9 cellular contexts compared by ENCODE assay signal in genomic region chr10:13099144-13099665, GRCh38. TPM values are rescaled to one million over a fixed set of nuclear protein-coding genes. Genes with fewer than 3 reads are reported as not detected.
A peak's percentile ranks its signal among the peaks of the same experiment; 100 is the strongest.
DNase-seq lines count a peak whose midpoint lies in the region; ATAC-seq, FAIRE-seq and TF ChIP-seq lines count a peak whose summit lies in the region.
"Had no signal": no experiment of that assay in that cellular context is flagged by ENCODE, and none has a peak within 500 bp of the region (broad histone marks: within the 10 kb centered on the region; RNA-seq: fewer than 3 reads in every experiment).

No MANE protein-coding gene starts in this region.

- no peaks in the 10 kb centered on the region for H3K36me3 ChIP-seq in OCI-LY1 (ENCODE audit: insufficient read depth, low read length)
- no peaks in the 10 kb centered on the region for H3K36me3 ChIP-seq in neural cell (ENCODE audit: insufficient read depth, low read length)
- H3K36me3 ChIP-seq in urinary bladder (ENCODE audit: insufficient read depth), result no peaks in the 10 kb centered on the region

- H3K27ac ChIP-seq in OCI-LY1 (ENCODE audit: low read depth, low read length, poor library complexity, severe bottlenecking), result no peak overlapping the region
- H3K27ac ChIP-seq in foreskin keratinocyte, result peak overlapping the region; percentile 94
- peak overlapping the region; percentile 89 for H3K27ac ChIP-seq in neural cell (ENCODE audit: low read length)
- peak overlapping the region; percentile 68 for H3K27ac ChIP-seq in urinary bladder (ENCODE audit: low read depth)

- WGBS in urinary bladder, result 3% methylated on average over 14 of the region's 14 CpGs

- peak; percentile 41 for TF ChIP-seq CTCF in D721Med (IDR thresholded peaks at IDR 0.05; ENCODE audit: insufficient read depth, missing control alignments)
- TF ChIP-seq CTCF in OCI-LY1 (IDR thresholded peaks at IDR 0.05; ENCODE audit: low read length), result no peak
- TF ChIP-seq CTCF in foreskin keratinocyte (conservative IDR thresholded peaks at IDR 0.05), result peak; percentile 53
- TF ChIP-seq CTCF in neural cell (IDR thresholded peaks at IDR 0.05; ENCODE audit: poor library complexity, severe bottlenecking), result peak; percentile 10

- no peaks in the 10 kb centered on the region for H3K27me3 ChIP-seq in OCI-LY1 (ENCODE audit: insufficient read depth, low read length)
- no peaks in the 10 kb centered on the region for H3K27me3 ChIP-seq in foreskin keratinocyte
- no peaks in the 10 kb centered on the region for H3K27me3 ChIP-seq in neural cell (ENCODE audit: insufficient read depth, low read depth, low read length)

- no peak for FAIRE-seq in D721Med (lab: Jason Lieb, UNC)
- FAIRE-seq: endometrium had no signal

- H3K4me2 ChIP-seq in OCI-LY1 (ENCODE audit: low read length) (peak overlapping the region; percentile 68), neural cell (ENCODE audit: low read length) (peak overlapping the region; percentile 73)

- peak; percentile 34 for DNase-seq in D721Med (ENCODE audit: insufficient read length, low spot score)
- peak; percentile 34 for DNase-seq in activated gamma-delta T cell treated with anti-CD3 and anti-CD28 coated beads, Interleukin-2, amount 50 U/mL, for 16 hours (ENCODE audit: low read depth)
- DNase-seq in foreskin keratinocyte, result no peak

- H3K4me1 ChIP-seq in OCI-LY1 (ENCODE audit: insufficient read depth, low read length, severe bottlenecking) (peaks cover 10% of the 10 kb centered on the region), foreskin keratinocyte (peaks cover 6% of the 10 kb centered on the region), urinary bladder (ENCODE audit: insufficient read depth) (no peaks in the 10 kb centered on the region)

- no peak overlapping the region for H2AFZ ChIP-seq in OCI-LY1 (ENCODE audit: low read length)
- peak overlapping the region; percentile 89 for H2AFZ ChIP-seq in neural cell (ENCODE audit: low read depth, low read length)

- H3K9me2 ChIP-seq in OCI-LY1 (ENCODE audit: low read depth, low read length) (no peaks in the 10 kb centered on the region), neural cell (ENCODE audit: insufficient read depth, low read length) (no peaks in the 10 kb centered on the region)

- H4K20me1 ChIP-seq in OCI-LY1 (ENCODE audit: insufficient read depth, low read length) (no peaks in the 10 kb centered on the region), neural cell (ENCODE audit: insufficient read depth) (no peaks in the 10 kb centered on the region)

- H3F3A ChIP-seq in OCI-LY1 (ENCODE audit: insufficient read depth, low read length) (no peaks in the 10 kb centered on the region), neural cell (ENCODE audit: insufficient read depth, low read length, poor library complexity, severe bottlenecking) (no peaks in the 10 kb centered on the region)

- no peaks in the 10 kb centered on the region for H3K9me3 ChIP-seq in OCI-LY1 (ENCODE audit: low read length)
- no peaks in the 10 kb centered on the region for H3K9me3 ChIP-seq in neural cell (ENCODE audit: low read length)

- no peak for TF ChIP-seq EP300 in neural cell (conservative IDR thresholded peaks at IDR 0.05; ENCODE audit: poor library complexity, severe bottlenecking)

- ATAC-seq in GM19467 (IDR thresholded peaks at IDR 0.05; ENCODE audit: unreplicated experiment), result peak; percentile 37
- ATAC-seq in HG03575 (IDR thresholded peaks at IDR 0.05; ENCODE audit: extremely low read depth, insufficient number of reproducible peaks, low FRiP score, unreplicated experiment), result peak; percentile 24
- peak; percentile 62 for ATAC-seq in foreskin keratinocyte

- no peak for TF ChIP-seq RAD21 in neural cell (conservative IDR thresholded peaks at IDR 0.05)

- H3K79me2 ChIP-seq in OCI-LY1 (ENCODE audit: insufficient read depth, low read length), result no peaks in the 10 kb centered on the region
- peaks cover 2% of the 10 kb centered on the region for H3K79me2 ChIP-seq in neural cell (replicated peaks; ENCODE audit: insufficient read depth, low read length)

- peak overlapping the region; percentile 66 for H3K4me3 ChIP-seq in OCI-LY1 (ENCODE audit: low read depth, low read length, poor library complexity, severe bottlenecking)
- peak overlapping the region; percentile 86 for H3K4me3 ChIP-seq in neural cell (ENCODE audit: low read length)
- H3K4me3 ChIP-seq in urinary bladder (ENCODE audit: low read depth, low read length), result peak overlapping the region; percentile 87

- H3K9ac ChIP-seq in OCI-LY1 (ENCODE audit: low read length) (no peak overlapping the region; the same call in 1 of the 2 replicates), neural cell (ENCODE audit: low read length) (peak overlapping the region; percentile 93)

TF ChIP-seq in neural cell, 6 proteins besides CTCF, POLR2A, EP300 and RAD21:
- TF ChIP-seq SMC3 (conservative IDR thresholded peaks at IDR 0.05; ENCODE audit: poor library complexity) (no peak), MXI1 (conservative IDR thresholded peaks at IDR 0.05; ENCODE audit: poor library complexity, severe bottlenecking) (no peak), EZH2 (IDR thresholded peaks at IDR 0.05; ENCODE audit: borderline replicate concordance, insufficient read depth, low read length, poor library complexity, severe bottlenecking) (no peak), REST (IDR thresholded peaks at IDR 0.05; ENCODE audit: borderline replicate concordance) (no peak), TAF1 (IDR thresholded peaks at IDR 0.05; ENCODE audit: low read depth) (no peak), POLR2AphosphoS5 (IDR thresholded peaks at IDR 0.05) (peak; percentile 24)
TF ChIP-seq in neural cell: peak in this region for 1.

RNA-seq across cellular contexts. Expression of gene OPTN, which starts 0.8 kb away (rescaled TPM):
- 82.5 and 101 TPM in 2 replicates for total RNA-seq in foreskin keratinocyte
- polyA plus RNA-seq in foreskin keratinocyte, result 84.6 and 107 TPM in 2 replicates
- 31.0 and 38.2 TPM in 2 replicates for polyA plus RNA-seq in neural cell
- 30.9 and 42.0 TPM in 2 replicates for polyA minus RNA-seq in neural cell
- total RNA-seq in urinary bladder, result 38.5 TPM
- 54.9 TPM for polyA plus RNA-seq in urinary bladder

Comparison
In these comparisons a context has a peak if more than half of its experiments do, and no peak if none do; other contexts are left out.
1. DNase-seq: peak in D721Med (single experiment) and activated gamma-delta T cell treated with anti-CD3 and anti-CD28 coated beads, Interleukin-2, amount 50 U/mL, for 16 hours (single experiment); none in foreskin keratinocyte (0 of 2).
2. Peak in every context shown above with its lines, with median percentiles within 50 percentile points of each other: ATAC-seq and H3K4me3 ChIP-seq.